Comparison of ENCODE assay signal across 15 cellular contexts in genomic region chr2:46344696-46345095, GRCh38. TPM values are rescaled to one million over a fixed set of nuclear protein-coding genes. Genes with fewer than 3 reads are reported as not detected.
DNase-seq lines count a peak whose midpoint lies in the region; ATAC-seq and TF ChIP-seq lines count a peak whose summit lies in the region.
"Had no signal": no experiment of that assay in that cellular context is flagged by ENCODE, and none has a peak within 500 bp of the region (broad histone marks: within the 10 kb centered on the region; RNA-seq: fewer than 3 reads in every experiment).

No MANE protein-coding gene starts in this region.

- no peak overlapping the region for H2AFZ ChIP-seq in smooth muscle cell (ENCODE audit: low read depth)

- H3K36me3 Mint-ChIP-seq in T-cell, result no peaks in the 10 kb centered on the region

- no peak overlapping the region for H3K27ac Mint-ChIP-seq in T-cell
- H3K27ac Mint-ChIP-seq: IgD-negative memory B cell had no signal

- POLR2A ChIA-PET in T-cell (lab: Charles Lee), result no interaction called here

- peaks cover 27% of the 10 kb centered on the region for H3K36me3 ChIP-seq in adipocyte (ENCODE audit: control insufficient read depth, insufficient read depth, low read length, severe bottlenecking)
- peaks cover 4% of the 10 kb centered on the region for H3K36me3 ChIP-seq in smooth muscle cell (ENCODE audit: low read depth)

- H3K4me3 ChIP-seq in adipocyte (ENCODE audit: low read length) (peak overlapping the region; percentile 11), fibroblast of villous mesenchyme (ENCODE audit: low read depth, low read length) (no peak overlapping the region), smooth muscle cell (no peak overlapping the region)

- CTCF ChIA-PET in T-cell (lab: Charles Lee), result no interaction called here

- no peak for ATAC-seq in T-cell (replicated peaks in 1 of 4)

- H3K4me2 ChIP-seq in smooth muscle cell, result peak overlapping the region; percentile 53

- H3K79me2 ChIP-seq in smooth muscle cell (ENCODE audit: low read depth), result peaks cover 88% of the 10 kb centered on the region

- H3K4me3 Mint-ChIP-seq in T-cell, result no peak overlapping the region
- H3K4me3 Mint-ChIP-seq: IgD-negative memory B cell had no signal

- H4K20me1 ChIP-seq in smooth muscle cell (ENCODE audit: low read depth), result peaks cover 92% of the 10 kb centered on the region

- peaks cover 14% of the 10 kb centered on the region for H3F3A ChIP-seq in smooth muscle cell (ENCODE audit: low read depth)

- no peak overlapping the region for H3K9ac ChIP-seq in adipocyte (ENCODE audit: low read length)
- no peak overlapping the region for H3K9ac ChIP-seq in smooth muscle cell (ENCODE audit: low read depth)

- H3K27ac ChIP-seq in smooth muscle cell (ENCODE audit: low read depth), result peak overlapping the region; percentile 34

- H3K9me3 Mint-ChIP-seq in T-cell, result no peaks in the 10 kb centered on the region
- H3K9me3 Mint-ChIP-seq: IgD-negative memory B cell had no signal

- peaks cover 39% of the 10 kb centered on the region for H3K4me1 ChIP-seq in adipocyte (ENCODE audit: control insufficient read depth, insufficient read depth, low read length)
- H3K4me1 ChIP-seq in smooth muscle cell (ENCODE audit: low read depth), result peaks cover 7% of the 10 kb centered on the region

- H3K27me3 ChIP-seq in adipocyte (replicated peaks; ENCODE audit: control insufficient read depth, insufficient read depth, low read length) (no peaks in the 10 kb centered on the region), smooth muscle cell (ENCODE audit: low read depth) (no peaks in the 10 kb centered on the region)

- H3K27me3 Mint-ChIP-seq in T-cell, result peaks cover 0 to 3% of the 10 kb centered on the region in 2 donors

- DNase-seq in AG20443 (ENCODE audit: low spot score) (peak; percentile 23), adipocyte (ENCODE audit: low read depth) (no peak), fibroblast of villous mesenchyme (ENCODE audit: low read depth) (peak; percentile 81), smooth muscle cell (lab: John Stamatoyannopoulos, UW; ENCODE audit: unreplicated experiment) (no peak), T-cell (no peak), NCI-H2227 treated with DMSO at 0.1 percent for 48 hours (lab: John Stamatoyannopoulos, UW) (no peak), T-helper 9 cell (no peak), NCI-H510A (lab: John Stamatoyannopoulos, UW) (no peak)
- DNase-seq: DMS79, H7, Kasumi-1, NCI-H187, NCI-H69, SHP77 treated with DMSO at 0.1 percent for 48 hours had no signal

- 29% methylated on average over 5 of the region's 5 CpGs for WGBS in smooth muscle cell (ENCODE audit: low lambda C conversion rate)

- no peak for TF ChIP-seq CTCF in fibroblast of villous mesenchyme (IDR thresholded peaks at IDR 0.05; ENCODE audit: insufficient read depth, low read depth, low read length)
- no peak for TF ChIP-seq CTCF in smooth muscle cell (IDR thresholded peaks at IDR 0.05; ENCODE audit: borderline replicate concordance, insufficient read depth, poor library complexity, severe bottlenecking)

- H3K4me1 Mint-ChIP-seq in T-cell, result peaks cover 22 to 54% (median 40%) of the 10 kb centered on the region in 3 donors
- H3K4me1 Mint-ChIP-seq: IgD-negative memory B cell had no signal

- H3K9me3 ChIP-seq in adipocyte (ENCODE audit: control insufficient read depth, low read length), result no peaks in the 10 kb centered on the region
- no peaks in the 10 kb centered on the region for H3K9me3 ChIP-seq in smooth muscle cell (replicated peaks; ENCODE audit: low read depth)

RNA-seq across cellular contexts. Expression of gene EPAS1, which starts 47.5 kb away (rescaled TPM):
- total RNA-seq in fibroblast of villous mesenchyme (124 and 132 TPM in 2 replicates), smooth muscle cell (57.5 and 91.6 TPM in 2 replicates), T-cell (1 to 10 TPM; 1.0 to 4.0 (median 3.0) TPM)
- polyA plus RNA-seq in smooth muscle cell, result 31.7 and 61.5 TPM in 2 replicates
- polyA plus RNA-seq: IgD-negative memory B cell had no signal

Comparison
In these comparisons a context has a peak if more than half of its experiments do, and no peak if none do; other contexts are left out.
1. DNase-seq: peak in AG20443 (single experiment) and fibroblast of villous mesenchyme (single experiment); none in adipocyte (single experiment), smooth muscle cell (single experiment), T-cell (0 of 34), NCI-H2227 treated with DMSO at 0.1 percent for 48 hours (single experiment), T-helper 9 cell (single experiment) and NCI-H510A (single experiment).
2. RNA of gene EPAS1, which starts 47.5 kb away (total RNA-seq): 124 to 132 TPM in fibroblast of villous mesenchyme and 57.5 to 91.6 TPM in smooth muscle cell; 1.0 to 4.0 TPM in T-cell; every median in the first group is over 10 times any median in the second.